Comparison of ENCODE assay signal across 15 cellular contexts in genomic region chr7:4108951-4109350, GRCh38.
A peak's percentile ranks its signal among the peaks of the same experiment; 100 is the strongest.
DNase-seq lines count a peak whose midpoint lies in the region; ATAC-seq and TF ChIP-seq lines count a peak whose summit lies in the region.
"Had no signal": no experiment of that assay in that cellular context is flagged by ENCODE, and none has a peak within 500 bp of the region (broad histone marks: within the 10 kb centered on the region; RNA-seq: fewer than 3 reads in every experiment).

No MANE protein-coding gene starts in this region.

- no peak overlapping the region for H3K27ac ChIP-seq in coronary artery
- H3K27ac ChIP-seq: C4-2B, GM23248 had no signal

- H3K4me3 ChIP-seq in coronary artery: no peak overlapping the region
- H3K4me3 ChIP-seq: GM23248 had no signal

- ATAC-seq in HG03342 (IDR thresholded peaks at IDR 0.05; ENCODE audit: unreplicated experiment): no peak

- peak; percentile 8 for DNase-seq in NCI-H510A treated with DMSO at 0.1 percent for 48 hours (lab: John Stamatoyannopoulos, UW)
- DNase-seq in NCI-H510A (lab: John Stamatoyannopoulos, UW): no peak
- peak; percentile 44 for DNase-seq in NCI-H345 (lab: John Stamatoyannopoulos, UW)
- peak; percentile 22 for DNase-seq in coronary artery (ENCODE audit: low spot score)
- peak; percentile 52 for DNase-seq in posterior vena cava (ENCODE audit: low spot score)
- no peak for DNase-seq in COLO829 (ENCODE audit: low spot score)
- no peak for DNase-seq in midbrain (lab: John Stamatoyannopoulos, UW)
- DNase-seq: ACHN; CD4-positive, alpha-beta memory T cell; DMS53; GM23248; H7; IMR-90 had no signal

- no peak for TF ChIP-seq CTCF in coronary artery (IDR thresholded peaks at IDR 0.05)

- intact Hi-C loops in posterior vena cava (cut with DNase I): no loop called here

Comparison
In these comparisons a context has a peak if more than half of its experiments do, and no peak if none do; other contexts are left out.
1. DNase-seq: peak in NCI-H510A treated with DMSO at 0.1 percent for 48 hours (single experiment), NCI-H345 (single experiment), coronary artery (single experiment) and posterior vena cava (single experiment); none in NCI-H510A (single experiment), COLO829 (single experiment) and midbrain (single experiment).